8 cellular contexts compared by ENCODE assay signal in genomic region chr16:86519649-86520316, GRCh38. TPM values are rescaled to one million over a fixed set of nuclear protein-coding genes. Genes with fewer than 3 reads are reported as not detected.
DNase-seq lines count a peak whose midpoint lies in the region; ATAC-seq, FAIRE-seq and TF ChIP-seq lines count a peak whose summit lies in the region.

No MANE protein-coding gene starts in this region.

- H4K20me1 ChIP-seq in DOHH2 (ENCODE audit: control insufficient read depth, insufficient read depth, low read depth, low read length) (no peaks in the 10 kb centered on the region), KMS-11 (ENCODE audit: insufficient read depth) (no peaks in the 10 kb centered on the region)

- no peaks in the 10 kb centered on the region for H3K9me3 ChIP-seq in DOHH2 (ENCODE audit: control insufficient read depth, insufficient read depth, low read length)

- no peaks in the 10 kb centered on the region for H3K36me3 ChIP-seq in DOHH2 (ENCODE audit: control insufficient read depth, low read length)
- no peaks in the 10 kb centered on the region for H3K36me3 ChIP-seq in KMS-11 (ENCODE audit: insufficient read depth)
- no peaks in the 10 kb centered on the region for H3K36me3 ChIP-seq in bronchial epithelial cell (ENCODE audit: control insufficient read depth, insufficient read depth, low read length)

- H3K4me3 ChIP-seq in DOHH2 (ENCODE audit: low read length) = no peak overlapping the region
- H3K4me3 ChIP-seq in KMS-11 (IDR thresholded peaks at IDR 0.05; ENCODE audit: insufficient read depth, low read depth, low read length) = no peak overlapping the region
- H3K4me3 ChIP-seq in bronchial epithelial cell (ENCODE audit: low read depth, low read length) = no peak overlapping the region

- no peak for FAIRE-seq in bronchial epithelial cell (lab: Jason Lieb, UNC)

- H3K4me2 ChIP-seq in DOHH2 (ENCODE audit: low read length) (no peak overlapping the region), KMS-11 (peak overlapping the region; percentile 31; the same call in 1 of the 2 replicates)

- H3K9me2 ChIP-seq in DOHH2 (replicated peaks; ENCODE audit: control insufficient read depth, low read length) = no peaks in the 10 kb centered on the region

- TF ChIP-seq CTCF in DOHH2 (IDR thresholded peaks at IDR 0.05; ENCODE audit: low read depth, low read length, poor library complexity, severe bottlenecking) (peak; percentile 89), KMS-11 (conservative IDR thresholded peaks at IDR 0.05; ENCODE audit: low read depth, low read length) (peak; percentile 90), VCaP (conservative IDR thresholded peaks at IDR 0.05) (peak; percentile 70), bronchial epithelial cell (IDR thresholded peaks at IDR 0.05; ENCODE audit: insufficient read depth, low read length, severe bottlenecking) (peak; percentile 88)

- H3K79me2 ChIP-seq in DOHH2 (ENCODE audit: control insufficient read depth, low read length) (no peaks in the 10 kb centered on the region), KMS-11 (ENCODE audit: insufficient read depth, low read depth) (no peaks in the 10 kb centered on the region)

- H3F3A ChIP-seq in DOHH2 (ENCODE audit: control insufficient read depth, insufficient read depth) = no peaks in the 10 kb centered on the region

- H3K9ac ChIP-seq in KMS-11 = no peak overlapping the region

- H2AFZ ChIP-seq in KMS-11 (ENCODE audit: low read depth) = no peak overlapping the region

- ATAC-seq in GM18520 (IDR thresholded peaks at IDR 0.05; ENCODE audit: unreplicated experiment) = no peak

- no peak overlapping the region for H3K27ac ChIP-seq in DOHH2 (ENCODE audit: low read depth, low read length)
- no peak overlapping the region for H3K27ac ChIP-seq in KMS-11
- no peak overlapping the region for H3K27ac ChIP-seq in VCaP

- DNase-seq in bronchial epithelial cell (ENCODE audit: low read depth) = peak; percentile 31
- DNase-seq in left kidney (ENCODE audit: low read depth, low spot score) = peak; percentile 79
- peak; percentile 64 for DNase-seq in stimulated activated CD4-positive, alpha-beta T cell treated with anti-CD3 and anti-CD28 coated beads, Interleukin-4, amount 100 ng/mL, for 1 hour
- no peak for DNase-seq in NK-92 treated with Interleukin-12 subunit alpha and Interleukin-12 subunit beta, amount 100 ng/mL, for 24 hours (lab: John Stamatoyannopoulos, UW)

- H3K4me1 ChIP-seq in DOHH2 (ENCODE audit: control insufficient read depth, low read length) (peaks cover 4% of the 10 kb centered on the region; the same call in 1 of the 2 replicates), KMS-11 (ENCODE audit: low read depth, poor library complexity, severe bottlenecking) (no peaks in the 10 kb centered on the region)

- H3K27me3 ChIP-seq in DOHH2 (ENCODE audit: control insufficient read depth, low read length) (no peaks in the 10 kb centered on the region), KMS-11 (ENCODE audit: insufficient read depth, low read depth) (peaks cover 52% of the 10 kb centered on the region; the same call in 1 of the 2 replicates), bronchial epithelial cell (ENCODE audit: control insufficient read depth, insufficient read depth, low read length) (peaks cover 34% of the 10 kb centered on the region)

RNA-seq across cellular contexts. Expression of gene FOXF1, which starts 9.5 kb away (rescaled TPM):
- total RNA-seq in bronchial epithelial cell = 0.26 TPM in 1 of 2 replicates, not detected in the other

RNA-seq across cellular contexts. Expression of gene MTHFSD, which starts 35.3 kb away (rescaled TPM):
- total RNA-seq in bronchial epithelial cell = 13.2 and 19.7 TPM in 2 replicates

RNA-seq across cellular contexts. Expression of gene FOXC2, which starts 46.8 kb away (rescaled TPM):
- under 0.01 TPM in 1 of 2 replicates, not detected in the other for total RNA-seq in bronchial epithelial cell

RNA-seq across cellular contexts. Expression of gene FOXL1, which starts 58.6 kb away (rescaled TPM):
- 1.1 and 1.5 TPM in 2 replicates for total RNA-seq in bronchial epithelial cell
